ENCODE assay signal across 26 cellular contexts in the genomic region with DNA sequence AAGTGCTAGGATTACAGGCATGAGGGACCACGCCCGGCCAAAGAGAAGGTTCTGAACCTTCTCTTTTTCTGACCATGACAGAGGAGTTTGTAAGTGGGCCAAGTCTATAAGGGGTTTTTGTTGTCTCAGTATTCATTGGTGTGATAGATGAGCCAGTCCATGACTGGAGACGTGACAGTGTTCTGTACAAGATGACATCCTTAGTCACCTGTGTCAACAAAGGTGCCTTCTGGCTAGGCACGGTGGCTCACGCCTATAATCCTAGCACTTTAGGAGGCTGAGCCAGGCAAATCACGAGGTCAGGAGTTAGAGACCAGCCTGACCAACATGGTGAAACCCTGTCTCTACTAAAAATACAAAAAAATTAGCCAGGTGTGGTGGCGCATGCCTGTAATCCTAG.
"Had no signal": no experiment of that assay in that cellular context is flagged by ENCODE, and none has a peak within 500 bp of the region (broad histone marks: within the 10 kb centered on the region; RNA-seq: fewer than 3 reads in every experiment).

No MANE protein-coding gene starts in this region.

- H3K9me3 ChIP-seq: colonic mucosa, gastrocnemius medialis, neutrophil, stomach, thyroid gland had no signal

- H3K27ac ChIP-seq: colonic mucosa, epithelial cell of prostate, gastrocnemius medialis, neutrophil, parathyroid adenoma, stomach, thyroid gland had no signal

- H3K4me1 ChIP-seq: colonic mucosa, parathyroid adenoma had no signal

- H3K79me2 ChIP-seq: parathyroid adenoma had no signal

- H3K27me3 Mint-ChIP-seq: dendritic cell treated with granulocyte-macrophage colony-stimulating factor and Interleukin-4, amounts not matched to agents 40 ng/mL and 50 ng/mL, for 4 days; memory B cell; naive B cell; natural killer cell treated with Interleukin-12 subunit alpha and Interleukin-12 subunit beta and Interleukin-15 and Interleukin-18, amount 100 ng/mL, for 72 hours; progenitor cell of endocrine pancreas; type B pancreatic cell had no signal

- DNase-seq: colonic mucosa; effector CD8-positive, alpha-beta T cell; endodermal cell; foreskin fibroblast; gastrocnemius medialis; head of caudate nucleus; left ventricle myocardium superior; naive B cell; stimulated activated CD4-positive, alpha-beta T cell treated with anti-CD3 and anti-CD28 coated beads, Interleukin-2, amount 100 ng/mL, for 24 hours; stimulated activated CD4-positive, alpha-beta T cell treated with anti-CD3 and anti-CD28 coated beads, Interleukin-4, amount 100 ng/mL, for 24 hours; stimulated activated naive CD4-positive, alpha-beta T cell treated with Interleukin-2 at 50 U/mL for 16 hours; stomach; thyroid gland had no signal

- H3K36me3 ChIP-seq: colonic mucosa had no signal

- H3K4me3 Mint-ChIP-seq: dendritic cell treated with granulocyte-macrophage colony-stimulating factor and Interleukin-4, amounts not matched to agents 40 ng/mL and 50 ng/mL, for 4 days; endodermal cell; memory B cell; natural killer cell treated with Interleukin-12 subunit alpha and Interleukin-12 subunit beta and Interleukin-15 and Interleukin-18, amount 100 ng/mL, for 72 hours; stimulated activated effector memory CD8-positive, alpha-beta T cell treated with anti-CD3 and anti-CD28 coated beads, Interleukin-12 subunit alpha, Interleukin-12 subunit beta, amount 100 ng/mL, for 72 hours; type B pancreatic cell had no signal

- H3K27me3 ChIP-seq: colonic mucosa, gastrocnemius medialis, neutrophil, stomach, thyroid gland had no signal

- H3K27ac Mint-ChIP-seq: dendritic cell treated with granulocyte-macrophage colony-stimulating factor and Interleukin-4, amounts not matched to agents 40 ng/mL and 50 ng/mL, for 4 days; endodermal cell; memory B cell; natural killer cell treated with Interleukin-12 subunit alpha and Interleukin-12 subunit beta and Interleukin-15 and Interleukin-18, amount 100 ng/mL, for 72 hours; progenitor cell of endocrine pancreas; stimulated activated effector memory CD8-positive, alpha-beta T cell treated with anti-CD3 and anti-CD28 coated beads, Interleukin-12 subunit alpha, Interleukin-12 subunit beta, amount 100 ng/mL, for 72 hours; type B pancreatic cell had no signal

- H3K9me3 Mint-ChIP-seq: dendritic cell treated with granulocyte-macrophage colony-stimulating factor and Interleukin-4, amounts not matched to agents 40 ng/mL and 50 ng/mL, for 4 days; endodermal cell; memory B cell; naive B cell; natural killer cell treated with Interleukin-12 subunit alpha and Interleukin-12 subunit beta and Interleukin-15 and Interleukin-18, amount 100 ng/mL, for 72 hours; neural crest cell; stimulated activated effector memory CD8-positive, alpha-beta T cell treated with anti-CD3 and anti-CD28 coated beads, Interleukin-12 subunit alpha, Interleukin-12 subunit beta, amount 100 ng/mL, for 72 hours; type B pancreatic cell had no signal

- H3K4me3 ChIP-seq: colonic mucosa, gastrocnemius medialis, lung, stomach, thyroid gland had no signal

- H3K36me3 Mint-ChIP-seq: naive B cell; natural killer cell treated with Interleukin-12 subunit alpha and Interleukin-12 subunit beta and Interleukin-15 and Interleukin-18, amount 100 ng/mL, for 72 hours had no signal

- ATAC-seq: esophagus mucosa; gastrocnemius medialis; left ventricle myocardium superior; natural killer cell treated with Interleukin-12 subunit alpha and Interleukin-12 subunit beta and Interleukin-15 and Interleukin-18, amount 100 ng/mL, for 72 hours; sciatic nerve; stimulated activated effector memory CD8-positive, alpha-beta T cell treated with anti-CD3 and anti-CD28 coated beads, Interleukin-12 subunit alpha, Interleukin-12 subunit beta, amount 100 ng/mL, for 72 hours had no signal

- H3K9ac ChIP-seq: parathyroid adenoma had no signal

- H2AFZ ChIP-seq: parathyroid adenoma had no signal
